13 cellular contexts compared by ENCODE assay signal in genomic region chr2:56288863-56289580, GRCh38.
DNase-seq lines count a peak whose midpoint lies in the region; ATAC-seq, FAIRE-seq and TF ChIP-seq lines count a peak whose summit lies in the region.
"Had no signal": no experiment of that assay in that cellular context is flagged by ENCODE, and none has a peak within 500 bp of the region (broad histone marks: within the 10 kb centered on the region; RNA-seq: fewer than 3 reads in every experiment).

No MANE protein-coding gene starts in this region.

- WGBS in HepG2 (ENCODE audit: low lambda C conversion rate) = 16% methylated on average over 2 of the region's 2 CpGs

- H3K27me3 Mint-ChIP-seq in HFFc6 (ENCODE audit: insufficient read depth) (no peaks in the 10 kb centered on the region), WTC11 (ENCODE audit: low read depth) (no peaks in the 10 kb centered on the region)

- H3K27me3 ChIP-seq in GM06990 (replicated peaks; ENCODE audit: control insufficient read depth, insufficient read depth, low read length) = no peaks in the 10 kb centered on the region
- no peaks in the 10 kb centered on the region for H3K27me3 ChIP-seq in HepG2 (ENCODE audit: control insufficient read depth in 1 of 2, insufficient read depth in 2 of 2, low read length in 2 of 2)
- H3K27me3 ChIP-seq: neutrophil had no signal

- no peak overlapping the region for H2AFZ ChIP-seq in HepG2 (ENCODE audit: low read length)

- CTCF ChIA-PET in WTC11 (lab: Charles Lee) = interaction anchor here (0.6 to 1.6 kb wide), 3 partner anchors 9 to 106 kb away, joined by 3 to 7 read pairs (median 5); no protein-coding TSS in a partner anchor
- CTCF ChIA-PET in HepG2 (lab: Yijun Ruan, JAX; ENCODE audit: low intra/inter-chr PET ratio, low total read pairs) = no interaction called here

- POLR2A ChIA-PET in WTC11 (lab: Charles Lee) = no interaction called here
- POLR2A ChIA-PET in HepG2 (lab: Yijun Ruan, JAX) = no interaction called here

- peak; percentile 65 for ATAC-seq in WTC11
- ATAC-seq in HepG2 = no peak
- ATAC-seq in HG03108 (IDR thresholded peaks at IDR 0.05; ENCODE audit: unreplicated experiment) = no peak
- ATAC-seq in GM21529 (IDR thresholded peaks at IDR 0.05; ENCODE audit: unreplicated experiment) = no peak

- TF ChIP-seq EP300 in HepG2 (IDR thresholded peaks at IDR 0.05; ENCODE audit: low read depth in 2 of 2, low read length in 2 of 2) (no peak), HepG2 (CRISPR knock-in tag; IDR thresholded peaks at IDR 0.05; ENCODE audit: borderline replicate concordance) (no peak)

- H3K36me3 ChIP-seq in GM06990 (ENCODE audit: control insufficient read depth, insufficient read depth, low read length) = no peaks in the 10 kb centered on the region
- no peaks in the 10 kb centered on the region for H3K36me3 ChIP-seq in HepG2 (replicated peaks in 1 of 2; ENCODE audit: control insufficient read depth in 1 of 2, insufficient read depth in 2 of 2, low read length in 2 of 2)
- H3K36me3 ChIP-seq: neutrophil had no signal

- H3K4me1 Mint-ChIP-seq in HFFc6 (ENCODE audit: low read depth) (peaks cover 89% of the 10 kb centered on the region), WTC11 (no peaks in the 10 kb centered on the region)

- 0 out of 2 replicates have a peak, but pooled peaks cover 6% of the 10 kb centered on the region for H3K9me3 ChIP-seq in HepG2 (ENCODE audit: low read length)
- H3K9me3 ChIP-seq: neutrophil had no signal

- H3K9ac ChIP-seq in HepG2 (ENCODE audit: insufficient read depth, low read depth, low read length) = no peak overlapping the region

- no peak overlapping the region for H3K4me2 ChIP-seq in HepG2 (ENCODE audit: low read depth, low read length)

- no peak for FAIRE-seq in HepG2 (lab: Jason Lieb, UNC)
- FAIRE-seq: GM12891 had no signal

- peak; percentile 41 for TF ChIP-seq CTCF in GM06990 (IDR thresholded peaks at IDR 0.05; ENCODE audit: insufficient read depth, low read length, poor library complexity, severe bottlenecking)
- TF ChIP-seq CTCF in HFFc6 (IDR thresholded peaks at IDR 0.05) = peak; percentile 69
- no peak for TF ChIP-seq CTCF in WTC11 (IDR thresholded peaks at IDR 0.05)
- 0 out of 2 replicates have a peak, but pooled peaks have one; percentile 7 for TF ChIP-seq CTCF in HepG2 (CRISPR knock-in tag; IDR thresholded peaks at IDR 0.05)

- H3K79me2 ChIP-seq in HepG2 (ENCODE audit: insufficient read depth, low read length) = no peaks in the 10 kb centered on the region

- peak overlapping the region; percentile 91 for H3K27ac Mint-ChIP-seq in HFFc6
- no peak overlapping the region for H3K27ac Mint-ChIP-seq in WTC11

- no peaks in the 10 kb centered on the region for H4K20me1 ChIP-seq in HepG2 (ENCODE audit: insufficient read depth, low read length)

- TF ChIP-seq RAD21 in HepG2 (CRISPR knock-in tag; IDR thresholded peaks at IDR 0.05) = no peak

- H3K9me3 Mint-ChIP-seq in HFFc6 (no peaks in the 10 kb centered on the region; the same call in 1 of the 2 replicates), WTC11 (peaks cover 4% of the 10 kb centered on the region; the same call in 1 of the 2 replicates)

- intact Hi-C loops in HepG2 (cut with micrococcal nuclease; ENCODE audit: unreplicated experiment) = no loop called here

- BruUV-seq in HepG2 (replicated peaks; lab: Mats Ljungman, UMichigan) = no TSS peak

- TF ChIP-seq POLR2A in HepG2 (IDR thresholded peaks at IDR 0.05; ENCODE audit: insufficient read depth in 1 of 2, low read depth in 2 of 2, low read length in 2 of 2) = no peak

- DNase-seq in GM06990 (ENCODE audit: extremely low read depth, insufficient read length) (no peak), HFFc6 (no peak), WTC11 (ENCODE audit: low spot score) (no peak), HepG2 (ENCODE audit: low spot score) (no peak)
- DNase-seq in activated effector memory CD4-positive, alpha-beta T cell treated with Interleukin-2 at 50 U/mL for 16 hours = no peak
- DNase-seq: activated gamma-delta T cell; effector CD4-positive, alpha-beta T cell; GOT3 had no signal

- in situ Hi-C loops in HepG2 (cut with HindIII; ENCODE audit: extremely low pct_ligation_motif_present, low pct_unique_long_range_greater_than_20kb) = no loop called here

- H3K27ac ChIP-seq in HepG2 (ENCODE audit: extremely low read length, insufficient read depth, low read length) = no peak overlapping the region
- H3K27ac ChIP-seq: neutrophil had no signal

- H3K4me3 Mint-ChIP-seq in HFFc6 (peak overlapping the region; percentile 60), WTC11 (no peak overlapping the region)
- H3K4me3 Mint-ChIP-seq: brain had no signal

- no peaks in the 10 kb centered on the region for H3K4me1 ChIP-seq in HepG2 (ENCODE audit: insufficient read depth, low read length)

- H3K4me3 ChIP-seq in GM06990 (replicated peaks; ENCODE audit: low read depth, low read length) (no peak overlapping the region), HepG2 (replicated peaks in 1 of 3; ENCODE audit: insufficient read depth in 1 of 3, low read depth in 2 of 3, low read length in 3 of 3) (no peak overlapping the region)

- H3K36me3 Mint-ChIP-seq in HFFc6 (ENCODE audit: low read depth) = peaks cover 24% of the 10 kb centered on the region
- H3K36me3 Mint-ChIP-seq in WTC11 = no peaks in the 10 kb centered on the region
- H3K36me3 Mint-ChIP-seq: brain had no signal

TF ChIP-seq in WTC11, 78 proteins besides CTCF, POLR2A, EP300 and RAD21 (continues in another document):
- TF ChIP-seq ARID4B (CRISPR knock-in tag; IDR thresholded peaks at IDR 0.05; ENCODE audit: borderline replicate concordance) (no peak), ELF4 (CRISPR knock-in tag; IDR thresholded peaks at IDR 0.05; ENCODE audit: low read depth) (no peak), SP1 (CRISPR knock-in tag; conservative IDR thresholded peaks at IDR 0.05) (no peak)

TF ChIP-seq in HepG2, 621 proteins besides CTCF, POLR2A, EP300 and RAD21:
- TF ChIP-seq ZNF274 (CRISPR knock-in tag; IDR thresholded peaks at IDR 0.05) (no peak), ZFP90 (CRISPR knock-in tag; IDR thresholded peaks at IDR 0.05; ENCODE audit: borderline replicate concordance) (no peak), ZSCAN30 (CRISPR knock-in tag; IDR thresholded peaks at IDR 0.05) (no peak), FOXP4 (CRISPR knock-in tag; IDR thresholded peaks at IDR 0.05) (no peak), CBX5 (CRISPR knock-in tag; IDR thresholded peaks at IDR 0.05; ENCODE audit: borderline replicate concordance) (no peak), POGK (CRISPR knock-in tag; conservative IDR thresholded peaks at IDR 0.05) (no peak), MXD1 (CRISPR knock-in tag; IDR thresholded peaks at IDR 0.05) (no peak), ZNF709 (CRISPR knock-in tag; IDR thresholded peaks at IDR 0.05) (no peak), FOXK1 (CRISPR knock-in tag; IDR thresholded peaks at IDR 0.05; ENCODE audit: borderline replicate concordance, low read depth) (no peak), NFE2 (CRISPR knock-in tag; IDR thresholded peaks at IDR 0.05) (no peak), ZMYM3 (CRISPR knock-in tag; IDR thresholded peaks at IDR 0.05) (no peak), BRF2 (CRISPR knock-in tag; IDR thresholded peaks at IDR 0.05) (no peak), THYN1 (CRISPR knock-in tag; IDR thresholded peaks at IDR 0.05; ENCODE audit: borderline replicate concordance, low read depth) (no peak)
